ENCODE assay signal across 1 cellular context in genomic region chr10:663844-664243, GRCh38.
TF ChIP-seq lines count a peak whose summit lies in the region.

No MANE protein-coding gene starts in this region.

TF ChIP-seq in GM23338, 12 proteins besides CTCF, POLR2A, EP300 and RAD21:
- no peak for TF ChIP-seq ZNF462 (CRISPR knock-in tag; IDR thresholded peaks at IDR 0.05)
- TF ChIP-seq EZH2 (IDR thresholded peaks at IDR 0.05; ENCODE audit: low read depth, unreplicated experiment) = no peak
- no peak for TF ChIP-seq STAT1 (IDR thresholded peaks at IDR 0.05; ENCODE audit: unreplicated experiment)
- no peak for TF ChIP-seq ZNF331 (CRISPR knock-in tag; IDR thresholded peaks at IDR 0.05; ENCODE audit: low read depth)
- no peak for TF ChIP-seq ETS1 (IDR thresholded peaks at IDR 0.05)
- no peak for TF ChIP-seq POLR2AphosphoS5 (IDR thresholded peaks at IDR 0.05; ENCODE audit: low read depth)
TF ChIP-seq in GM23338: peak in this region for 0.
